In the genomic region with DNA sequence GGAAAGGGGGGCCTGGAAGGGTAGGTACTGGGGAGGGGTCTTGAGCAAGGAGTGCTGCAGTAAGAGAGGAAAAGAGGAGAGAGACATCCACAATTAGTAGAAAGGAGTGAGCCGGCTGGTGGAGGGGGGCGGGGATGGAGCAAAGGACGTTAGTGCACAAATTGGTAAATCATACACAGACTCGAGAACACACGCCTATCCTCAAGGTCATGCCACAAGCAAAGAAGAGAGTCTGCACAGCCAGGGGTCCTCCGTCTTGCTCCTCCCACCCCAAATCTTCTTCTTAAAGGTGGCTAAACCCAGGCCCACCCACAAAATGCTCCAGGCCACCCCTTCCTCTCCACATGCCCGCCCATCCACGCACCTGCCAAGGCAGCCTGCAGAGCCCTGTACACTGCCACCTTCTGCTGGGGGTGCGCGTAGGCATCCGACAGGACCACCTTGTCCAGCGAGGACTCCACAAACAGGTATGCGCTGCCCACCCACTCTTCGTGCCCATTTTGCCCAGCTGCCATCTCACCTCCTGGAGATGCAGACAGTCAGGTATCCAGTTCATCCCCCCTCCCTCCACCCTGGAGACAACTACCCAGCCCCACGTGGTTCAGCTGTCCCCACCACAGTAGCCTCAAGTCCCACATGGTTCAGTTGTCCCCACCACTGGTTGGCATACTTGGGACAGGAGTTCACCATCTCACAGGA, we compare ENCODE assay signal across 15 cellular contexts. TPM values are rescaled to one million over a fixed set of nuclear protein-coding genes. Genes with fewer than 3 reads are reported as not detected.
A peak's percentile ranks its signal among the peaks of the same experiment; 100 is the strongest.
DNase-seq lines count a peak whose midpoint lies in the region; ATAC-seq and TF ChIP-seq lines count a peak whose summit lies in the region.
"Had no signal": no experiment of that assay in that cellular context is flagged by ENCODE, and none has a peak within 500 bp of the region (broad histone marks: within the 10 kb centered on the region; RNA-seq: fewer than 3 reads in every experiment).

No MANE protein-coding gene starts in this region.

- no peaks in the 10 kb centered on the region for H4K20me1 ChIP-seq in neural cell (ENCODE audit: insufficient read depth)

- no peaks in the 10 kb centered on the region for H3K9me2 ChIP-seq in neural cell (ENCODE audit: insufficient read depth, low read length)

- no peaks in the 10 kb centered on the region for H3K9me3 ChIP-seq in neural cell (ENCODE audit: low read length)
- H3K9me3 ChIP-seq: Caco-2, heart left ventricle had no signal

- no peak overlapping the region for H3K4me2 ChIP-seq in neural cell (ENCODE audit: low read length)

- no peaks in the 10 kb centered on the region for H3F3A ChIP-seq in neural cell (ENCODE audit: insufficient read depth, low read length, poor library complexity, severe bottlenecking)

- TF ChIP-seq CTCF in brain (conservative IDR thresholded peaks at IDR 0.05), result no peak
- TF ChIP-seq CTCF in neural cell (IDR thresholded peaks at IDR 0.05; ENCODE audit: poor library complexity, severe bottlenecking), result no peak

- no peak for TF ChIP-seq EP300 in neural cell (conservative IDR thresholded peaks at IDR 0.05; ENCODE audit: poor library complexity, severe bottlenecking)

- H3K27me3 Mint-ChIP-seq in activated CD4-positive, alpha-beta T cell treated with anti-CD3 and anti-CD28 coated beads, Interleukin-2, amount 10 ng/mL, durations not matched to agents 7 days and 5 days, result peaks cover 3% of the 10 kb centered on the region
- H3K27me3 Mint-ChIP-seq in IgD-negative memory B cell, result peaks cover 4% of the 10 kb centered on the region
- peaks cover 99% of the 10 kb centered on the region for H3K27me3 Mint-ChIP-seq in brain
- H3K27me3 Mint-ChIP-seq in stimulated activated naive B cell treated with anti-CD40 and anti-IgM and Interleukin-4, amounts not matched to agents 10 μg/mL and 1 μg/mL and 100 μg/mL, for 72 hours, result peaks cover 11 to 28% of the 10 kb centered on the region in 2 donors

- H3K36me3 Mint-ChIP-seq in activated CD4-positive, alpha-beta T cell treated with anti-CD3 and anti-CD28 coated beads, Interleukin-2, amount 10 ng/mL, durations not matched to agents 7 days and 5 days (ENCODE audit: low read depth), result peaks cover 35% of the 10 kb centered on the region
- H3K36me3 Mint-ChIP-seq in IgD-negative memory B cell (no peaks in the 10 kb centered on the region), brain (no peaks in the 10 kb centered on the region)
- peaks cover 11 to 16% of the 10 kb centered on the region in 2 donors for H3K36me3 Mint-ChIP-seq in stimulated activated naive B cell treated with anti-CD40 and anti-IgM and Interleukin-4, amounts not matched to agents 10 μg/mL and 1 μg/mL and 100 μg/mL, for 72 hours

- DNase-seq in activated CD4-positive, alpha-beta T cell treated with anti-CD3 and anti-CD28 coated beads, Interleukin-2, amount 10 ng/mL, durations not matched to agents 7 days and 5 days, result no peak
- DNase-seq in activated CD4-positive, alpha-beta T cell treated with anti-CD3 and anti-CD28 coated beads, Interleukin-2, amount 50 U/mL, for 48 hours, result no peak
- DNase-seq in stimulated activated naive B cell treated with anti-CD40 and anti-IgM and Interleukin-4, amounts not matched to agents 10 μg/mL and 1 μg/mL and 100 μg/mL, for 72 hours, result no peak
- DNase-seq: ACHN; activated naive CD4-positive, alpha-beta T cell; heart left ventricle; stimulated activated CD4-positive, alpha-beta T cell treated with anti-CD3 and anti-CD28 coated beads, Interleukin-12 subunit alpha, Interleukin-12 subunit beta, amount 100 ng/mL, for 4 hours; stimulated activated naive CD8-positive, alpha-beta T cell treated with anti-CD3 and anti-CD28 coated beads, Interleukin-15, amount 100 ng/mL, for 72 hours had no signal

- H3K27ac Mint-ChIP-seq in activated CD4-positive, alpha-beta T cell treated with anti-CD3 and anti-CD28 coated beads, Interleukin-2, amount 10 ng/mL, durations not matched to agents 7 days and 5 days, result peak overlapping the region; percentile 100
- H3K27ac Mint-ChIP-seq in IgD-negative memory B cell (peak overlapping the region; percentile 14 to 97 (median 19)), brain (no peak overlapping the region)
- H3K27ac Mint-ChIP-seq in stimulated activated naive B cell treated with anti-CD40 and anti-IgM and Interleukin-4, amounts not matched to agents 10 μg/mL and 1 μg/mL and 100 μg/mL, for 72 hours, result no peak overlapping the region
- H3K27ac Mint-ChIP-seq: progenitor cell of endocrine pancreas; stimulated activated naive CD8-positive, alpha-beta T cell treated with anti-CD3 and anti-CD28 coated beads, Interleukin-15, amount 100 ng/mL, for 72 hours had no signal

- H3K4me1 Mint-ChIP-seq in activated CD4-positive, alpha-beta T cell treated with anti-CD3 and anti-CD28 coated beads, Interleukin-2, amount 10 ng/mL, durations not matched to agents 7 days and 5 days, result peaks cover 66% of the 10 kb centered on the region
- H3K4me1 Mint-ChIP-seq in IgD-negative memory B cell, result peaks cover 25 to 34% (median 34%) of the 10 kb centered on the region in 3 donors
- H3K4me1 Mint-ChIP-seq in brain, result peaks cover 36% of the 10 kb centered on the region
- H3K4me1 Mint-ChIP-seq in stimulated activated naive B cell treated with anti-CD40 and anti-IgM and Interleukin-4, amounts not matched to agents 10 μg/mL and 1 μg/mL and 100 μg/mL, for 72 hours, result peaks cover 40 to 70% of the 10 kb centered on the region in 2 donors

- peaks cover 100% of the 10 kb centered on the region for H3K27me3 ChIP-seq in neural cell (ENCODE audit: insufficient read depth, low read depth, low read length)

- POLR2A ChIA-PET in activated CD4-positive, alpha-beta T cell treated with anti-CD3 and anti-CD28 coated beads, Interleukin-2, amount 10 ng/mL, durations not matched to agents 7 days and 5 days (lab: Charles Lee), result no interaction called here

- H3K36me3 ChIP-seq in neural cell (ENCODE audit: insufficient read depth, low read length), result no peaks in the 10 kb centered on the region

- H3K9me3 Mint-ChIP-seq in activated CD4-positive, alpha-beta T cell treated with anti-CD3 and anti-CD28 coated beads, Interleukin-2, amount 10 ng/mL, durations not matched to agents 7 days and 5 days, result no peaks in the 10 kb centered on the region
- H3K9me3 Mint-ChIP-seq in IgD-negative memory B cell, result no peaks in the 10 kb centered on the region
- peaks cover 0 to 11% (median 3%) of the 10 kb centered on the region in 5 experiments for H3K9me3 Mint-ChIP-seq in brain
- H3K9me3 Mint-ChIP-seq in stimulated activated naive B cell treated with anti-CD40 and anti-IgM and Interleukin-4, amounts not matched to agents 10 μg/mL and 1 μg/mL and 100 μg/mL, for 72 hours, result peaks cover 0 to 1% of the 10 kb centered on the region in 2 donors
- H3K9me3 Mint-ChIP-seq: stimulated activated naive CD8-positive, alpha-beta T cell treated with anti-CD3 and anti-CD28 coated beads, Interleukin-15, amount 100 ng/mL, for 72 hours had no signal

- CTCF ChIA-PET in activated CD4-positive, alpha-beta T cell treated with anti-CD3 and anti-CD28 coated beads, Interleukin-2, amount 10 ng/mL, durations not matched to agents 7 days and 5 days (lab: Charles Lee), result interaction anchor here (1.2 to 8.0 kb wide), 24 partner anchors 11 to 261 kb away, joined by 3 to 137 read pairs (median 9); a partner anchor contains a TSS

- H3K9ac ChIP-seq in neural cell (ENCODE audit: low read length), result no peak overlapping the region

- no peak overlapping the region for H2AFZ ChIP-seq in neural cell (ENCODE audit: low read depth, low read length)

- ATAC-seq in HG02623 (IDR thresholded peaks at IDR 0.05; ENCODE audit: unreplicated experiment) (no peak), GM21619 (IDR thresholded peaks at IDR 0.05; ENCODE audit: unreplicated experiment) (no peak)
- no peak for ATAC-seq in stimulated activated naive B cell treated with anti-CD40 and anti-IgM and Interleukin-4, amounts not matched to agents 10 μg/mL and 1 μg/mL and 100 μg/mL, for 72 hours (replicated peaks)
- ATAC-seq: heart left ventricle; stimulated activated naive CD8-positive, alpha-beta T cell treated with anti-CD3 and anti-CD28 coated beads, Interleukin-15, amount 100 ng/mL, for 72 hours had no signal

- H3K79me2 ChIP-seq in neural cell (replicated peaks; ENCODE audit: insufficient read depth, low read length), result no peaks in the 10 kb centered on the region

- no peak for TF ChIP-seq RAD21 in neural cell (conservative IDR thresholded peaks at IDR 0.05)

- H3K4me3 ChIP-seq in neural cell (ENCODE audit: low read length), result peak overlapping the region; percentile 70

- no peak overlapping the region for H3K27ac ChIP-seq in neural cell (ENCODE audit: low read length)

- H3K4me3 Mint-ChIP-seq in activated CD4-positive, alpha-beta T cell treated with anti-CD3 and anti-CD28 coated beads, Interleukin-2, amount 10 ng/mL, durations not matched to agents 7 days and 5 days, result peak overlapping the region; percentile 12
- H3K4me3 Mint-ChIP-seq in IgD-negative memory B cell (peak overlapping the region in 2 of 4 donors; percentile 63 to 72), brain (peak overlapping the region in 3 of 5 experiments; percentile 24 to 83 (median 54))
- H3K4me3 Mint-ChIP-seq in stimulated activated naive B cell treated with anti-CD40 and anti-IgM and Interleukin-4, amounts not matched to agents 10 μg/mL and 1 μg/mL and 100 μg/mL, for 72 hours, result no peak overlapping the region

RNA-seq across cellular contexts. Expression of a gene that starts 3.4 kb away (rescaled TPM):
- total RNA-seq in activated CD4-positive, alpha-beta T cell treated with anti-CD3 and anti-CD28 coated beads, Interleukin-2, amount 10 ng/mL, durations not matched to agents 7 days and 5 days, result 10 to 100 TPM; 47.2 to 57.5 TPM
- polyA plus RNA-seq in IgD-negative memory B cell (103 TPM), brain (ENCODE audit: insufficient read depth, low read depth, low replicate concordance) (2.3 TPM), neural cell (0.96 TPM in 1 of 2 replicates, not detected in the other)
- polyA minus RNA-seq in neural cell, result not detected in 2 replicates

RNA-seq across cellular contexts. Expression of a gene that starts 3.5 kb away (rescaled TPM):
- total RNA-seq in activated CD4-positive, alpha-beta T cell treated with anti-CD3 and anti-CD28 coated beads, Interleukin-2, amount 10 ng/mL, durations not matched to agents 7 days and 5 days, result 10 to 100 TPM; 35.7 to 46.6 TPM
- polyA plus RNA-seq in IgD-negative memory B cell (3.7 TPM), brain (ENCODE audit: insufficient read depth, low read depth, low replicate concordance) (1.5 TPM), neural cell (1.2 and 2.8 TPM in 2 replicates)
- not detected in 2 replicates for polyA minus RNA-seq in neural cell

RNA-seq across cellular contexts. Expression of a gene that starts 5.5 kb away (rescaled TPM):
- 1 to 10 TPM; 7.1 to 7.2 TPM for total RNA-seq in activated CD4-positive, alpha-beta T cell treated with anti-CD3 and anti-CD28 coated beads, Interleukin-2, amount 10 ng/mL, durations not matched to agents 7 days and 5 days
- 0.45 TPM for polyA plus RNA-seq in IgD-negative memory B cell
- 16.5 TPM for polyA plus RNA-seq in brain (ENCODE audit: insufficient read depth, low read depth, low replicate concordance)
- polyA plus RNA-seq in neural cell, result not detected in 2 replicates
- 0.24 TPM in 1 of 2 replicates, not detected in the other for polyA minus RNA-seq in neural cell

RNA-seq across cellular contexts. Expression of a gene that starts 8.2 kb away (rescaled TPM):
- total RNA-seq in activated CD4-positive, alpha-beta T cell treated with anti-CD3 and anti-CD28 coated beads, Interleukin-2, amount 10 ng/mL, durations not matched to agents 7 days and 5 days, result 10 to 100 TPM; 49.6 to 58.1 TPM
- not detected for polyA plus RNA-seq in IgD-negative memory B cell
- polyA plus RNA-seq in brain (ENCODE audit: insufficient read depth, low read depth, low replicate concordance), result 6.4 TPM
- 12.7 and 27.9 TPM in 2 replicates for polyA plus RNA-seq in neural cell
- polyA minus RNA-seq in neural cell, result 3.9 and 8.5 TPM in 2 replicates

RNA-seq across cellular contexts. Expression of a gene that starts 14.0 kb away (rescaled TPM):
- 10 to 100 TPM in 1 of 2 experiments, 1 to 10 TPM in 1; 8.9 to 13.3 TPM for total RNA-seq in activated CD4-positive, alpha-beta T cell treated with anti-CD3 and anti-CD28 coated beads, Interleukin-2, amount 10 ng/mL, durations not matched to agents 7 days and 5 days
- polyA plus RNA-seq in IgD-negative memory B cell (not detected), brain (ENCODE audit: insufficient read depth, low read depth, low replicate concordance) (25.6 TPM), neural cell (8.4 and 17.0 TPM in 2 replicates)
- polyA minus RNA-seq in neural cell, result 1.2 and 1.5 TPM in 2 replicates

Comparison
In these comparisons a context has a peak if more than half of its experiments do, and no peak if none do; other contexts are left out.
1. H3K27ac Mint-ChIP-seq: peak in activated CD4-positive, alpha-beta T cell treated with anti-CD3 and anti-CD28 coated beads, Interleukin-2, amount 10 ng/mL, durations not matched to agents 7 days and 5 days (single experiment) and IgD-negative memory B cell (3 of 3); none in brain (0 of 5) and stimulated activated naive B cell treated with anti-CD40 and anti-IgM and Interleukin-4, amounts not matched to agents 10 μg/mL and 1 μg/mL and 100 μg/mL, for 72 hours (single experiment).
2. H3K4me3 Mint-ChIP-seq: peak in activated CD4-positive, alpha-beta T cell treated with anti-CD3 and anti-CD28 coated beads, Interleukin-2, amount 10 ng/mL, durations not matched to agents 7 days and 5 days (single experiment) and brain (3 of 5); none in stimulated activated naive B cell treated with anti-CD40 and anti-IgM and Interleukin-4, amounts not matched to agents 10 μg/mL and 1 μg/mL and 100 μg/mL, for 72 hours (0 of 2).
3. RNA of a gene that starts 3.4 kb away (polyA plus RNA-seq): 103 TPM in IgD-negative memory B cell (single experiment); 2.3 TPM in brain (single experiment) and 0.96 TPM in neural cell; every median in the first group is over 10 times any median in the second.
4. RNA of a gene that starts 5.5 kb away (polyA plus RNA-seq): 16.5 TPM in brain (single experiment); 0.45 TPM in IgD-negative memory B cell (single experiment) and not detected in neural cell; every median in the first group is over 10 times any median in the second.